9 cellular contexts compared by ENCODE assay signal in genomic region chr5:10704949-10705621, GRCh38. TPM values are rescaled to one million over a fixed set of nuclear protein-coding genes. Genes with fewer than 3 reads are reported as not detected.
DNase-seq lines count a peak whose midpoint lies in the region; ATAC-seq lines count a peak whose summit lies in the region.
"Had no signal": no experiment of that assay in that cellular context is flagged by ENCODE, and none has a peak within 500 bp of the region (broad histone marks: within the 10 kb centered on the region; RNA-seq: fewer than 3 reads in every experiment).

No MANE protein-coding gene starts in this region.

- peak; percentile 27 for ATAC-seq in GM21576 (IDR thresholded peaks at IDR 0.05; ENCODE audit: unreplicated experiment)
- ATAC-seq in HG03045 (IDR thresholded peaks at IDR 0.05; ENCODE audit: unreplicated experiment): no peak

- DNase-seq in A172 (ENCODE audit: low spot score) (peak; percentile 93), RPMI7951 (ENCODE audit: low read depth) (peak; percentile 90), fibroblast of gingiva (ENCODE audit: low read depth) (peak; percentile 68), globus pallidus (ENCODE audit: low spot score) (no peak), OCI-M1 (lab: John Stamatoyannopoulos, UW) (no peak), occipital lobe (lab: John Stamatoyannopoulos, UW) (no peak)
- DNase-seq: kidney glomerular epithelial cell had no signal

RNA-seq across cellular contexts. Expression of gene DAP, which starts 55.9 kb away (rescaled TPM):
- 26.0 and 27.9 TPM in 2 replicates for total RNA-seq in A172 (2014; rRNA removed; shearing (Covaris generic))
- total RNA-seq in RPMI7951 (2014; rRNA removed; shearing (Covaris generic)): 33.2 and 35.8 TPM in 2 replicates
- 5.8 TPM for total RNA-seq in occipital lobe

Comparison
In these comparisons a context has a peak if more than half of its experiments do, and no peak if none do; other contexts are left out.
1. DNase-seq: peak in A172 (single experiment), RPMI7951 (single experiment) and fibroblast of gingiva (single experiment); none in globus pallidus (single experiment), OCI-M1 (single experiment) and occipital lobe (single experiment).